ENCODE assay signal across 14 cellular contexts in genomic region chr11:120304526-120304925, GRCh38. TPM values are rescaled to one million over a fixed set of nuclear protein-coding genes. Genes with fewer than 3 reads are reported as not detected.
DNase-seq lines count a peak whose midpoint lies in the region; ATAC-seq and TF ChIP-seq lines count a peak whose summit lies in the region.
"Had no signal": no experiment of that assay in that cellular context is flagged by ENCODE, and none has a peak within 500 bp of the region (broad histone marks: within the 10 kb centered on the region; RNA-seq: fewer than 3 reads in every experiment).

No MANE protein-coding gene starts in this region.

- H3K4me3 Mint-ChIP-seq in stimulated activated naive CD8-positive, alpha-beta T cell treated with anti-CD3 and anti-CD28 coated beads, Interleukin-15, amount 100 ng/mL, for 72 hours = no peak overlapping the region
- H3K4me3 Mint-ChIP-seq: CD8-positive, alpha-beta memory T cell had no signal

- no peak for ATAC-seq in GM21381 (IDR thresholded peaks at IDR 0.05; ENCODE audit: unreplicated experiment)
- no peak for ATAC-seq in stimulated activated naive CD8-positive, alpha-beta T cell treated with anti-CD3 and anti-CD28 coated beads, Interleukin-15, amount 100 ng/mL, for 72 hours

- peaks cover 58% of the 10 kb centered on the region for H3K27me3 Mint-ChIP-seq in stimulated activated naive CD8-positive, alpha-beta T cell treated with anti-CD3 and anti-CD28 coated beads, Interleukin-15, amount 100 ng/mL, for 72 hours

- no peaks in the 10 kb centered on the region for H3K9me3 ChIP-seq in colonic mucosa
- H3K9me3 ChIP-seq in effector memory CD4-positive, alpha-beta T cell (ENCODE audit: control insufficient read depth, low read length) = no peaks in the 10 kb centered on the region
- H3K9me3 ChIP-seq: SJCRH30, thoracic aorta had no signal

- peak overlapping the region; percentile 55 for H3K27ac ChIP-seq in colonic mucosa
- no peak overlapping the region for H3K27ac ChIP-seq in effector memory CD4-positive, alpha-beta T cell (ENCODE audit: insufficient read depth, low read length, poor library complexity, severe bottlenecking)
- H3K27ac ChIP-seq: SJCRH30, thoracic aorta had no signal

- no peak overlapping the region for H3K4me3 ChIP-seq in colonic mucosa
- no peak overlapping the region for H3K4me3 ChIP-seq in effector memory CD4-positive, alpha-beta T cell (ENCODE audit: insufficient read depth, low read depth, low read length, poor library complexity, severe bottlenecking)
- H3K4me3 ChIP-seq: SJCRH30, thoracic aorta had no signal

- intact Hi-C loops in colonic mucosa (cut with DNase I) = no loop called here

- no peaks in the 10 kb centered on the region for H3K27me3 ChIP-seq in colonic mucosa
- no peaks in the 10 kb centered on the region for H3K27me3 ChIP-seq in effector memory CD4-positive, alpha-beta T cell (replicated peaks; ENCODE audit: control insufficient read depth, insufficient read depth, low read length, poor library complexity, severe bottlenecking)
- H3K27me3 ChIP-seq: SJCRH30 had no signal

- H3K9me3 Mint-ChIP-seq in stimulated activated naive CD8-positive, alpha-beta T cell treated with anti-CD3 and anti-CD28 coated beads, Interleukin-15, amount 100 ng/mL, for 72 hours = no peaks in the 10 kb centered on the region
- H3K9me3 Mint-ChIP-seq: CD8-positive, alpha-beta memory T cell had no signal

- no peaks in the 10 kb centered on the region for H3K36me3 ChIP-seq in colonic mucosa
- no peaks in the 10 kb centered on the region for H3K36me3 ChIP-seq in effector memory CD4-positive, alpha-beta T cell (ENCODE audit: control insufficient read depth, insufficient read depth, low read length)
- H3K36me3 ChIP-seq: SJCRH30, thoracic aorta had no signal

- no peak overlapping the region for H3K9ac ChIP-seq in colonic mucosa (ENCODE audit: low read depth in 2 of 2, low read length in 2 of 2)

- H3K4me1 Mint-ChIP-seq in stimulated activated naive CD8-positive, alpha-beta T cell treated with anti-CD3 and anti-CD28 coated beads, Interleukin-15, amount 100 ng/mL, for 72 hours = no peaks in the 10 kb centered on the region
- H3K4me1 Mint-ChIP-seq: CD8-positive, alpha-beta memory T cell had no signal

- DNase-seq in GM20000 (ENCODE audit: low spot score) (peak; percentile 42), NCI-H226 (peak; percentile 60), colonic mucosa (no peak), renal cortical epithelial cell (ENCODE audit: low read depth) (peak; percentile 92), GF-D8 (lab: John Stamatoyannopoulos, UW) (no peak)
- DNase-seq in effector memory CD4-positive, alpha-beta T cell = no peak
- DNase-seq in stimulated activated naive CD8-positive, alpha-beta T cell treated with anti-CD3 and anti-CD28 coated beads, Interleukin-15, amount 100 ng/mL, for 72 hours = no peak
- DNase-seq: activated naive CD4-positive, alpha-beta T cell treated with anti-CD3 and anti-CD28 coated beads, Interleukin-2, amount 50 U/mL, for 16 hours; CD8-positive, alpha-beta memory T cell; mesenchymal stem cell; NCI-H187 treated with DMSO at 0.1 percent for 48 hours; SJCRH30 had no signal

- no peak overlapping the region for H3K27ac Mint-ChIP-seq in stimulated activated naive CD8-positive, alpha-beta T cell treated with anti-CD3 and anti-CD28 coated beads, Interleukin-15, amount 100 ng/mL, for 72 hours
- H3K27ac Mint-ChIP-seq: CD8-positive, alpha-beta memory T cell had no signal

- no peaks in the 10 kb centered on the region for H3K4me1 ChIP-seq in colonic mucosa
- no peaks in the 10 kb centered on the region for H3K4me1 ChIP-seq in effector memory CD4-positive, alpha-beta T cell (ENCODE audit: control insufficient read depth, insufficient read depth, low read length, poor library complexity, severe bottlenecking)
- H3K4me1 ChIP-seq: SJCRH30 had no signal

- TF ChIP-seq CTCF in GM20000 (IDR thresholded peaks at IDR 0.05; ENCODE audit: extremely low read depth, missing control alignments) = no peak
- no peak for TF ChIP-seq CTCF in colonic mucosa (IDR thresholded peaks at IDR 0.05)

RNA-seq across cellular contexts. Expression of gene TLCD5, which starts 20.6 kb away (rescaled TPM):
- 1 to 10 TPM in 1 of 2 donors, under 1 TPM in 1; 0.62 to 1.3 TPM for total RNA-seq in colonic mucosa
- total RNA-seq in renal cortical epithelial cell = 3.8 and 19.0 TPM in 2 replicates

RNA-seq across cellular contexts. Expression of gene ARHGEF12, which starts 31.7 kb away (rescaled TPM):
- total RNA-seq in colonic mucosa = 100 to 1,000 TPM in 1 of 2 donors, 10 to 100 TPM in 1; 66.7 to 103 TPM
- 72.9 and 224 TPM in 2 replicates for total RNA-seq in renal cortical epithelial cell

Comparison
In these comparisons a context has a peak if more than half of its experiments do, and no peak if none do; other contexts are left out.
1. DNase-seq: peak in GM20000 (single experiment), NCI-H226 (single experiment) and renal cortical epithelial cell (single experiment); none in colonic mucosa (single experiment), effector memory CD4-positive, alpha-beta T cell (0 of 3), GF-D8 (single experiment) and stimulated activated naive CD8-positive, alpha-beta T cell treated with anti-CD3 and anti-CD28 coated beads, Interleukin-15, amount 100 ng/mL, for 72 hours (0 of 2).